Comparison of ENCODE assay signal across 8 cellular contexts in genomic region chr22:41022470-41023298, GRCh38.
DNase-seq lines count a peak whose midpoint lies in the region; ATAC-seq, FAIRE-seq and TF ChIP-seq lines count a peak whose summit lies in the region.

No MANE protein-coding gene starts in this region.

- intact Hi-C loops in endothelial cell of umbilical vein (cut with micrococcal nuclease) = loop anchor here (5.0 kb wide), 1 partner anchor 70 kb away; the partner anchor contains the start of gene EP300

- no peak overlapping the region for H2AFZ ChIP-seq in OCI-LY1 (ENCODE audit: low read length)
- H2AFZ ChIP-seq in endothelial cell of umbilical vein (ENCODE audit: low read depth, low read length) = peak overlapping the region; percentile 57

- BruUV-seq in endothelial cell of umbilical vein (replicated peaks; lab: Mats Ljungman, UMichigan) = no TSS peak

- peak overlapping the region; percentile 90 for H3K4me2 ChIP-seq in OCI-LY1 (ENCODE audit: low read length)
- H3K4me2 ChIP-seq in endothelial cell of umbilical vein (ENCODE audit: insufficient read depth, low read length) = peak overlapping the region; percentile 26

- H3K4me1 ChIP-seq in OCI-LY1 (ENCODE audit: insufficient read depth, low read length, severe bottlenecking) (peaks cover 20% of the 10 kb centered on the region), endothelial cell of umbilical vein (ENCODE audit: control insufficient read depth, extremely low read depth, insufficient read depth, low read length) (peaks cover 11% of the 10 kb centered on the region)

- TF ChIP-seq CTCF in OCI-LY1 (IDR thresholded peaks at IDR 0.05; ENCODE audit: low read length) (no peak; the same call in 1 of the 2 replicates), endothelial cell of umbilical vein (IDR thresholded peaks at IDR 0.05; ENCODE audit: extremely low read depth in 1 of 2, insufficient read depth in 1 of 2, low read depth in 1 of 2, low read length in 2 of 2) (no peak), mesothelial cell of epicardium (IDR thresholded peaks at IDR 0.05; ENCODE audit: unreplicated experiment) (no peak)

- CTCF ChIA-PET in endothelial cell of umbilical vein (lab: Charles Lee) = interaction anchor here (1.9 to 2.7 kb wide), 3 partner anchors 10 to 100 kb away, joined by 7 to 9 read pairs (median 7); no protein-coding TSS in a partner anchor

- H4K20me1 ChIP-seq in OCI-LY1 (ENCODE audit: insufficient read depth, low read length) (no peaks in the 10 kb centered on the region), endothelial cell of umbilical vein (replicated peaks; ENCODE audit: control insufficient read depth, extremely low read depth, insufficient read depth, low read length) (no peaks in the 10 kb centered on the region)

- no peak for TF ChIP-seq POLR2A in endothelial cell of umbilical vein (IDR thresholded peaks at IDR 0.05; ENCODE audit: low read depth, low read length)

- FAIRE-seq in HTR-8/SVneo (lab: Jason Lieb, UNC) (peak; percentile 42), endothelial cell of umbilical vein (lab: Jason Lieb, UNC) (peak; percentile 58)

- H3K4me1 Mint-ChIP-seq in mesothelial cell of epicardium = peaks cover 21% of the 10 kb centered on the region

- H3K27me3 ChIP-seq in OCI-LY1 (ENCODE audit: insufficient read depth, low read length) (no peaks in the 10 kb centered on the region), endothelial cell of umbilical vein (ENCODE audit: control insufficient read depth in 2 of 2, insufficient read depth in 2 of 2, low read length in 2 of 2) (no peaks in the 10 kb centered on the region)

- DNase-seq in ACHN (peak; percentile 75), HTR-8/SVneo (ENCODE audit: insufficient read length, low spot score) (peak; percentile 88), activated T-cell treated with anti-CD3 and anti-CD28 coated beads for 24 hours (ENCODE audit: low read depth) (peak; percentile 81), endothelial cell of umbilical vein (ENCODE audit: low read depth, low spot score) (peak; percentile 67), mesothelial cell of epicardium (ENCODE audit: low spot score in 2 of 2, unreplicated experiment in 2 of 2) (peak; percentile 84 to 91)
- peak; percentile 69 for DNase-seq in stimulated activated CD8-positive, alpha-beta memory T cell treated with anti-CD3 and anti-CD28 coated beads, Interleukin-12 subunit alpha, Interleukin-12 subunit beta, amount 100 ng/mL, for 4 hours (ENCODE audit: low read depth)

- in situ Hi-C loops in ACHN (cut with HindIII; ENCODE audit: low pct_ligation_motif_present, low pct_unique_long_range_greater_than_20kb, low sequenced_read_pairs) = no loop called here

- peaks cover 3% of the 10 kb centered on the region for H3K36me3 Mint-ChIP-seq in mesothelial cell of epicardium

- H3K9me3 Mint-ChIP-seq in mesothelial cell of epicardium = no peaks in the 10 kb centered on the region

- peak; percentile 68 for ATAC-seq in GM18909 (IDR thresholded peaks at IDR 0.05; ENCODE audit: poor library complexity, unreplicated experiment)

- POLR2A ChIA-PET in endothelial cell of umbilical vein (lab: Charles Lee) = interaction anchor here (0.6 to 1.1 kb wide), 2 partner anchors 12 to 18 kb away, joined by 3 to 4 read pairs; no protein-coding TSS in a partner anchor

- H3K4me3 ChIP-seq in OCI-LY1 (ENCODE audit: low read depth, low read length, poor library complexity, severe bottlenecking) (peak overlapping the region; percentile 79), endothelial cell of umbilical vein (replicated peaks in 1 of 3; ENCODE audit: insufficient read depth in 1 of 3, low read depth in 1 of 3, low read length in 3 of 3) (peak overlapping the region; percentile 35 to 64 (median 59))

- H3K36me3 ChIP-seq in OCI-LY1 (ENCODE audit: insufficient read depth, low read length) (no peaks in the 10 kb centered on the region), endothelial cell of umbilical vein (ENCODE audit: control insufficient read depth in 2 of 2, extremely low read depth in 1 of 2, insufficient read depth in 2 of 2, low read length in 2 of 2) (no peaks in the 10 kb centered on the region)

- no peaks in the 10 kb centered on the region for H3K27me3 Mint-ChIP-seq in mesothelial cell of epicardium (ENCODE audit: low read depth)

- peak overlapping the region; percentile 97 for H3K27ac Mint-ChIP-seq in mesothelial cell of epicardium

- no peaks in the 10 kb centered on the region for H3K9me2 ChIP-seq in OCI-LY1 (ENCODE audit: low read depth, low read length)

- H3K9ac ChIP-seq in OCI-LY1 (ENCODE audit: low read length) (peak overlapping the region; percentile 88), endothelial cell of umbilical vein (replicated peaks; ENCODE audit: extremely low read depth, insufficient read depth, low read length) (peak overlapping the region; percentile 82)

- H3F3A ChIP-seq in OCI-LY1 (ENCODE audit: insufficient read depth, low read length) = no peaks in the 10 kb centered on the region

- H3K9me3 ChIP-seq in OCI-LY1 (ENCODE audit: low read length) = no peaks in the 10 kb centered on the region
- no peaks in the 10 kb centered on the region for H3K9me3 ChIP-seq in endothelial cell of umbilical vein (replicated peaks; ENCODE audit: control insufficient read depth, insufficient read depth, low read length)

- peak overlapping the region; percentile 71 for H3K4me3 Mint-ChIP-seq in mesothelial cell of epicardium

- H3K27ac ChIP-seq in OCI-LY1 (ENCODE audit: low read depth, low read length, poor library complexity, severe bottlenecking) (peak overlapping the region; percentile 43), endothelial cell of umbilical vein (ENCODE audit: insufficient read depth, low read depth, low read length) (peak overlapping the region; percentile 32)

- dilution Hi-C loops in endothelial cell of umbilical vein (cut with MboI; ENCODE audit: extremely low pct_ligation_motif_present, low sequenced_read_pairs) = no loop called here

- H3K79me2 ChIP-seq in OCI-LY1 (ENCODE audit: insufficient read depth, low read length) = no peaks in the 10 kb centered on the region
- H3K79me2 ChIP-seq in endothelial cell of umbilical vein (ENCODE audit: control insufficient read depth, insufficient read depth, low read length) = no peaks in the 10 kb centered on the region

- no peaks in the 10 kb centered on the region for H3K9me1 ChIP-seq in endothelial cell of umbilical vein (replicated peaks; ENCODE audit: control insufficient read depth, extremely low read depth, insufficient read depth, low read length)

TF ChIP-seq in endothelial cell of umbilical vein, 7 proteins besides CTCF, POLR2A, EP300 and RAD21:
- TF ChIP-seq FOS (IDR thresholded peaks at IDR 0.05; ENCODE audit: borderline replicate concordance, insufficient read depth, low read length) (no peak), JUN (IDR thresholded peaks at IDR 0.05; ENCODE audit: borderline replicate concordance, insufficient read depth, insufficient read length, low read depth) (no peak), EZH2 (IDR thresholded peaks at IDR 0.05; ENCODE audit: borderline replicate concordance, low read depth, low read length, severe bottlenecking) (no peak), MYC (IDR thresholded peaks at IDR 0.05; ENCODE audit: low read depth, low read length) (peak; percentile 77), MAX (IDR thresholded peaks at IDR 0.05; ENCODE audit: insufficient read depth, insufficient read length) (peak; percentile 95), POLR2AphosphoS5 (IDR thresholded peaks at IDR 0.05; ENCODE audit: insufficient read depth, low read depth, low read length) (peak; percentile 11), GATA2 (IDR thresholded peaks at IDR 0.05; ENCODE audit: insufficient read depth, insufficient read length, low read depth, low read length) (no peak)

Comparison
In these comparisons a context has a peak if more than half of its experiments do, and no peak if none do; other contexts are left out.
1. Peak in every context shown above with its lines: DNase-seq, ATAC-seq, H3K4me3 ChIP-seq and H3K27ac ChIP-seq.